In genomic region chr6:56729719-56730118, GRCh38 we compare ENCODE assay signal across 1 cellular context.
TF ChIP-seq lines count a peak whose summit lies in the region.

No MANE protein-coding gene starts in this region.

TF ChIP-seq in GM12878, 131 proteins besides CTCF, POLR2A, EP300 and RAD21 (continued from another document):
- TF ChIP-seq PRDM15 (CRISPR knock-in tag; IDR thresholded peaks at IDR 0.05) (no peak), RELA (IDR thresholded peaks at IDR 0.05; ENCODE audit: borderline replicate concordance, partially characterized antibody) (no peak), CBFB (IDR thresholded peaks at IDR 0.05; ENCODE audit: low read depth) (no peak), FOXK2 (IDR thresholded peaks at IDR 0.05) (no peak), PKNOX1 (IDR thresholded peaks at IDR 0.05) (no peak), FOXM1 (IDR thresholded peaks at IDR 0.05; ENCODE audit: low read depth, low read length) (no peak), ZNF592 (IDR thresholded peaks at IDR 0.05) (no peak), ETV6 (conservative IDR thresholded peaks at IDR 0.05 in 1 of 2, IDR thresholded peaks at IDR 0.05 in 1 of 2; ENCODE audit: borderline replicate concordance in 1 of 2, low read depth in 1 of 2) (no peak), IRF5 (IDR thresholded peaks at IDR 0.05; ENCODE audit: borderline replicate concordance) (no peak), POLR2AphosphoS5 (IDR thresholded peaks at IDR 0.05; ENCODE audit: low read length) (no peak), GATAD2B (conservative IDR thresholded peaks at IDR 0.05; ENCODE audit: low read depth) (no peak), SMC3 (IDR thresholded peaks at IDR 0.05; ENCODE audit: borderline replicate concordance, low read length) (no peak), SMAD1 (IDR thresholded peaks at IDR 0.05; ENCODE audit: low read depth, partially characterized antibody) (no peak), E4F1 (IDR thresholded peaks at IDR 0.05; ENCODE audit: borderline replicate concordance, partially characterized antibody) (no peak), CBX5 (IDR thresholded peaks at IDR 0.05; ENCODE audit: low read depth) (no peak)
